23 cellular contexts compared by ENCODE assay signal in the genomic region with DNA sequence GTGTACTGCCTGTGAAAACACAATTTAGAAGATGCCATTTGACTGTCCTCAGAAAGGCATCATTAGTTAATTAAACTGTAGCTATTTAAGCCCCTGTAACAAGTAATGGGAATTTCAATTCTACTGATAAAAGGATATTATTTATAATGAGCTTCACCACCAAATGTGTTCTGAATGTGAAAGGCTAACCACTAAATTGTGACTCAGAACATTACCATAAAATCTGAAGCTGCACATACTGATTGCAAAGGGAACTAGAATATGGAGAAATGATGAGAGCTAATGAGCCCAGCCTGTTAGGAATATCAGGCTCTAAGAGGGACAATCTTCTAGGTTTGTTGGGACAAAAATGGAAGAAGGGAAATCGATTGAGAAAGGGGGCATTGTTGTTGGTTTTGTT.
A peak's percentile ranks its signal among the peaks of the same experiment; 100 is the strongest.
DNase-seq lines count a peak whose midpoint lies in the region; ATAC-seq, FAIRE-seq and TF ChIP-seq lines count a peak whose summit lies in the region.
"Had no signal": no experiment of that assay in that cellular context is flagged by ENCODE, and none has a peak within 500 bp of the region (broad histone marks: within the 10 kb centered on the region; RNA-seq: fewer than 3 reads in every experiment).

No MANE protein-coding gene starts in this region.

- H3K9me3 Mint-ChIP-seq in astrocyte (ENCODE audit: unreplicated experiment), result no peaks in the 10 kb centered on the region
- H3K9me3 Mint-ChIP-seq: CD8-positive, alpha-beta T cell had no signal

- H3K4me1 ChIP-seq in astrocyte (ENCODE audit: insufficient read depth, low read length) (peaks cover 15% of the 10 kb centered on the region), trophoblast cell (ENCODE audit: control insufficient read depth in 1 of 2, insufficient read depth in 2 of 2, low read length in 2 of 2) (no peaks in the 10 kb centered on the region), upper lobe of right lung (no peaks in the 10 kb centered on the region)
- H3K4me1 ChIP-seq: BLaER1, HAP-1 had no signal

- no peaks in the 10 kb centered on the region for H3K27me3 Mint-ChIP-seq in astrocyte (ENCODE audit: low read depth, unreplicated experiment)

- no peak for ATAC-seq in upper lobe of right lung
- ATAC-seq in HG02610 (IDR thresholded peaks at IDR 0.05; ENCODE audit: unreplicated experiment), result no peak
- ATAC-seq: CD8-positive, alpha-beta T cell; GM12878 had no signal

- no peak overlapping the region for H3K9ac ChIP-seq in astrocyte (ENCODE audit: low read length)
- no peak overlapping the region for H3K9ac ChIP-seq in trophoblast cell (ENCODE audit: low read length)
- H3K9ac ChIP-seq: BLaER1 had no signal

- H3K79me2 ChIP-seq in astrocyte (ENCODE audit: insufficient read depth, low read length) (no peaks in the 10 kb centered on the region), trophoblast cell (ENCODE audit: control insufficient read depth, insufficient read depth, low read length, poor library complexity) (no peaks in the 10 kb centered on the region)

- peak overlapping the region; percentile 21 for H3K4me2 ChIP-seq in astrocyte (ENCODE audit: low read length)
- no peak overlapping the region for H3K4me2 ChIP-seq in trophoblast cell (ENCODE audit: low read length)
- H3K4me2 ChIP-seq: BLaER1 had no signal

- H3K27ac ChIP-seq in astrocyte (ENCODE audit: low read depth, low read length) (no peak overlapping the region), trophoblast cell (ENCODE audit: low read depth, low read length) (no peak overlapping the region), upper lobe of right lung (no peak overlapping the region)
- H3K27ac ChIP-seq: 22Rv1, BLaER1, HL-60 had no signal

- TF ChIP-seq CTCF in astrocyte (IDR thresholded peaks at IDR 0.05; ENCODE audit: insufficient read depth, low read depth, low read length) (no peak), choroid plexus epithelial cell (conservative IDR thresholded peaks at IDR 0.05; ENCODE audit: low read depth, low read length) (no peak), upper lobe of right lung (IDR thresholded peaks at IDR 0.05) (no peak)

- peak overlapping the region; percentile 80 for H2BK12ac ChIP-seq in trophoblast cell (ENCODE audit: low read length)

- no peak overlapping the region for H3K4me3 Mint-ChIP-seq in astrocyte (ENCODE audit: unreplicated experiment)
- H3K4me3 Mint-ChIP-seq: CD14-positive monocyte; CD8-positive, alpha-beta T cell had no signal

- intact Hi-C loops in upper lobe of right lung (cut with DNase I), result no loop called here

- H3K14ac ChIP-seq in trophoblast cell (ENCODE audit: low read length), result no peak overlapping the region

- H4K8ac ChIP-seq in trophoblast cell (ENCODE audit: low read depth, low read length), result no peak overlapping the region

- H2AK5ac ChIP-seq in trophoblast cell (ENCODE audit: low read length), result no peak overlapping the region

- H3K4me3 ChIP-seq in astrocyte (ENCODE audit: insufficient read depth, low read depth, low read length), result no peak overlapping the region
- no peak overlapping the region for H3K4me3 ChIP-seq in choroid plexus epithelial cell (ENCODE audit: low read depth, low read length)
- no peak overlapping the region for H3K4me3 ChIP-seq in trophoblast cell (ENCODE audit: low read depth, low read length)
- H3K4me3 ChIP-seq in H7 (ENCODE audit: insufficient read depth, low read depth, low read length), result no peak overlapping the region
- H3K4me3 ChIP-seq in upper lobe of right lung, result no peak overlapping the region
- H3K4me3 ChIP-seq: BLaER1, GM12878, HAP-1 had no signal

- H3K27me3 ChIP-seq in astrocyte (ENCODE audit: insufficient read depth, low read length) (no peaks in the 10 kb centered on the region), trophoblast cell (ENCODE audit: insufficient read depth, low read length) (no peaks in the 10 kb centered on the region), H7 (ENCODE audit: control insufficient read depth, insufficient read depth, low read length) (no peaks in the 10 kb centered on the region), upper lobe of right lung (no peaks in the 10 kb centered on the region)
- H3K27me3 ChIP-seq: BLaER1 had no signal

- no peak overlapping the region for H2AFZ ChIP-seq in astrocyte (ENCODE audit: low read depth, low read length)
- H2AFZ ChIP-seq in trophoblast cell (ENCODE audit: insufficient read depth, low read length, poor library complexity), result no peak overlapping the region

- peaks cover 12% of the 10 kb centered on the region for H3K4me1 Mint-ChIP-seq in astrocyte (ENCODE audit: low read depth, unreplicated experiment)
- H3K4me1 Mint-ChIP-seq: CD14-positive monocyte had no signal

- DNase-seq in A172 (ENCODE audit: low spot score), result peak; percentile 5
- peak; percentile 57 for DNase-seq in astrocyte (ENCODE audit: low read depth)
- DNase-seq in choroid plexus epithelial cell (ENCODE audit: low read depth), result peak; percentile 23
- no peak for DNase-seq in trophoblast cell
- DNase-seq in H7, result no peak
- DNase-seq in upper lobe of right lung, result no peak
- DNase-seq in D341Med (ENCODE audit: low spot score), result no peak
- DNase-seq: Calu3; CD8-positive, alpha-beta T cell; DMS 273 treated with DMSO at 0.1 percent for 48 hours; DMS53; DND-41; EL; IMR-90 had no signal

- H3K36me3 ChIP-seq in astrocyte (ENCODE audit: insufficient read depth, low read length) (no peaks in the 10 kb centered on the region), trophoblast cell (ENCODE audit: control insufficient read depth in 1 of 2, insufficient read depth in 2 of 2, low read length in 2 of 2) (no peaks in the 10 kb centered on the region), H7 (replicated peaks; ENCODE audit: control insufficient read depth, insufficient read depth, low read length) (no peaks in the 10 kb centered on the region), upper lobe of right lung (no peaks in the 10 kb centered on the region)
- H3K36me3 ChIP-seq: BLaER1, HAP-1 had no signal

- no CpG with 5 or more reads among the region's 1 CpG for WGBS in trophoblast cell (ENCODE audit: extremely low coverage, insufficient coverage, insufficient read length)

- H4K20me1 ChIP-seq in astrocyte (ENCODE audit: insufficient read depth, low read length), result no peaks in the 10 kb centered on the region
- H4K20me1 ChIP-seq: BLaER1 had no signal

- H4K91ac ChIP-seq in trophoblast cell (ENCODE audit: low read depth, low read length), result no peak overlapping the region

- H3K9me3 ChIP-seq in astrocyte (ENCODE audit: insufficient read depth, low read depth, low read length) (no peaks in the 10 kb centered on the region), trophoblast cell (ENCODE audit: insufficient read depth, low read depth, low read length) (no peaks in the 10 kb centered on the region), upper lobe of right lung (no peaks in the 10 kb centered on the region)
- H3K9me3 ChIP-seq: BLaER1, HAP-1 had no signal

- no peaks in the 10 kb centered on the region for H3K36me3 Mint-ChIP-seq in astrocyte (ENCODE audit: low read depth, unreplicated experiment)
- H3K36me3 Mint-ChIP-seq: CD14-positive monocyte; CD8-positive, alpha-beta T cell had no signal

- H4K12ac ChIP-seq in trophoblast cell (ENCODE audit: low read depth, low read length), result no peak overlapping the region

- H3K79me1 ChIP-seq in trophoblast cell (ENCODE audit: low read length), result no peaks in the 10 kb centered on the region

- no peak overlapping the region for H3K23ac ChIP-seq in trophoblast cell (ENCODE audit: low read length)

- no peak overlapping the region for H2BK5ac ChIP-seq in trophoblast cell (ENCODE audit: low read depth, low read length, poor library complexity)

- H2BK120ac ChIP-seq in trophoblast cell (ENCODE audit: insufficient read depth, low read length, poor library complexity), result no peak overlapping the region

- FAIRE-seq in astrocyte (lab: Jason Lieb, UNC), result no peak
- FAIRE-seq: GM12878, H1, HTR-8/SVneo had no signal

- H3K18ac ChIP-seq in trophoblast cell (ENCODE audit: low read length), result no peak overlapping the region

- H3K4ac ChIP-seq in trophoblast cell (ENCODE audit: low read depth, low read length), result no peak overlapping the region

- H3K27ac Mint-ChIP-seq in astrocyte (ENCODE audit: unreplicated experiment), result no peak overlapping the region
- H3K27ac Mint-ChIP-seq: CD14-positive monocyte; CD8-positive, alpha-beta T cell had no signal

Comparison
In these comparisons a context has a peak if more than half of its experiments do, and no peak if none do; other contexts are left out.
1. DNase-seq: peak in A172 (single experiment), astrocyte (single experiment) and choroid plexus epithelial cell (single experiment); none in trophoblast cell (0 of 2), H7 (single experiment), upper lobe of right lung (single experiment) and D341Med (single experiment).